ENCODE assay signal across 24 cellular contexts in the genomic region with DNA sequence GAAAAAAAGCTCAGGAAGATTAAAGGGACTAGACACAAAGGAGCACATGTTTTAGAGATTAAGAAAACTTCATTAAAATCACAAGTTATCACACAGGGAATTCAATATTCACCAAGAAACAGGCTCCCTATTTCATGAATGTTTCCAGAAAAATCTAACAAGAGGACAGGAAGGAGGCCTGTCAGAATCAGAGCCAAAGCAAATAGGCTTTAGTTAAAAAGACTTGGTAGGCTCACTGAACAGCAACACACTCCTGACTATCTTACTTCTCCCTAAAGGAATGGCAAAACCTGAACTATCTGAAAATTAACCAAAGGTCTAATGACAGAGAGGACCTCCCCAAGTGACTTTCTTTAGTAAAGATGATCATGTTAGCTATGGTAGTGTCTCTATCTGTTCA.
DNase-seq lines count a peak whose midpoint lies in the region; ATAC-seq, FAIRE-seq and TF ChIP-seq lines count a peak whose summit lies in the region.
"Had no signal": no experiment of that assay in that cellular context is flagged by ENCODE, and none has a peak within 500 bp of the region (broad histone marks: within the 10 kb centered on the region; RNA-seq: fewer than 3 reads in every experiment).

No MANE protein-coding gene starts in this region.

- H3K4me2 ChIP-seq in A549 = no peak overlapping the region
- H3K4me2 ChIP-seq: BLaER1 treated with 17β-estradiol and CSF1 and Interleukin-3, amounts not matched to agents 10 nM and 100 nM had no signal

- TF ChIP-seq CTCF in A549 (IDR thresholded peaks at IDR 0.05) (no peak), fibroblast of pulmonary artery (IDR thresholded peaks at IDR 0.05; ENCODE audit: low read length, missing control alignments) (no peak), nephron (IDR thresholded peaks at IDR 0.05; ENCODE audit: unreplicated experiment in 3 of 3) (no peak)

- H3K27ac ChIP-seq in A549 = no peak overlapping the region
- H3K27ac ChIP-seq: BLaER1 treated with 17β-estradiol and CSF1 and Interleukin-3, amounts not matched to agents 10 nM and 100 nM; GM23248 had no signal

- H3K4me1 ChIP-seq in A549 (no peaks in the 10 kb centered on the region), adipocyte (ENCODE audit: control insufficient read depth, insufficient read depth, low read length) (no peaks in the 10 kb centered on the region)
- H3K4me1 ChIP-seq: BLaER1 treated with 17β-estradiol and CSF1 and Interleukin-3, amounts not matched to agents 10 nM and 100 nM had no signal

- H3K9me3 ChIP-seq in A549 (no peaks in the 10 kb centered on the region), adipocyte (ENCODE audit: control insufficient read depth, low read length) (no peaks in the 10 kb centered on the region)

- H3K4me3 Mint-ChIP-seq in nephron = no peak overlapping the region
- H3K4me3 Mint-ChIP-seq: CD4-positive, alpha-beta T cell; H9 had no signal

- no peaks in the 10 kb centered on the region for H3K36me3 ChIP-seq in adipocyte (ENCODE audit: control insufficient read depth, insufficient read depth, low read length, severe bottlenecking)
- H3K36me3 ChIP-seq: BLaER1 treated with 17β-estradiol and CSF1 and Interleukin-3, amounts not matched to agents 10 nM and 100 nM had no signal

- no peak overlapping the region for H3K4me3 ChIP-seq in A549
- no peak overlapping the region for H3K4me3 ChIP-seq in adipocyte (ENCODE audit: low read length)
- H3K4me3 ChIP-seq in fibroblast of pulmonary artery (replicated peaks; ENCODE audit: low read depth, low read length) = no peak overlapping the region
- H3K4me3 ChIP-seq: BLaER1 treated with 17β-estradiol and CSF1 and Interleukin-3, amounts not matched to agents 10 nM and 100 nM; GM23248; K562 had no signal

- no peak for TF ChIP-seq EP300 in A549 (IDR thresholded peaks at IDR 0.05)

- peak; percentile 7 for FAIRE-seq in A549 (lab: Jason Lieb, UNC)
- FAIRE-seq: HTR-8/SVneo, K562 had no signal

- no peak for ATAC-seq in A549
- no peak for ATAC-seq in HG03175 (IDR thresholded peaks at IDR 0.05; ENCODE audit: unreplicated experiment)
- ATAC-seq: K562, PC-3 had no signal

- no peak overlapping the region for H3K9ac ChIP-seq in adipocyte (ENCODE audit: low read length)
- H3K9ac ChIP-seq: BLaER1 treated with 17β-estradiol and CSF1 and Interleukin-3, amounts not matched to agents 10 nM and 100 nM; GM23248 had no signal

- peak overlapping the region; percentile 63 to 77 (median 72) for H3K27ac Mint-ChIP-seq in nephron
- H3K27ac Mint-ChIP-seq: CD4-positive, alpha-beta T cell; H9 had no signal

- peaks cover 2% of the 10 kb centered on the region for H3K9me3 Mint-ChIP-seq in nephron
- H3K9me3 Mint-ChIP-seq: H9 had no signal

- TF ChIP-seq POLR2A in A549 (IDR thresholded peaks at IDR 0.05; ENCODE audit: low read length) = no peak

- no peak for TF ChIP-seq RAD21 in A549 (conservative IDR thresholded peaks at IDR 0.05 in 1 of 2, IDR thresholded peaks at IDR 0.05 in 1 of 2)

- H3K27me3 Mint-ChIP-seq in nephron (ENCODE audit: low read depth) = no peaks in the 10 kb centered on the region
- H3K27me3 Mint-ChIP-seq: CD4-positive, alpha-beta T cell had no signal

- peaks cover 6% of the 10 kb centered on the region for H3K4me1 Mint-ChIP-seq in nephron
- H3K4me1 Mint-ChIP-seq: H9 had no signal

- no peaks in the 10 kb centered on the region for H3K27me3 ChIP-seq in adipocyte (replicated peaks; ENCODE audit: control insufficient read depth, insufficient read depth, low read length)
- H3K27me3 ChIP-seq: BLaER1 treated with 17β-estradiol and CSF1 and Interleukin-3, amounts not matched to agents 10 nM and 100 nM had no signal

- H3K36me3 Mint-ChIP-seq in nephron (ENCODE audit: low read depth) = no peaks in the 10 kb centered on the region

- POLR2A ChIA-PET in A549 (lab: Yijun Ruan, JAX) = no interaction called here

- CTCF ChIA-PET in A549 (lab: Yijun Ruan, JAX) = interaction anchor here (0.9 kb wide), 1 partner anchor 154 kb away, joined by 3 read pairs; no protein-coding TSS in a partner anchor

- DNase-seq in A549 (ENCODE audit: low read depth in 1 of 2, low spot score in 1 of 2) = no peak
- DNase-seq in adipocyte (ENCODE audit: low read depth) = peak; percentile 13
- DNase-seq in fibroblast of pulmonary artery (ENCODE audit: low read depth) = peak; percentile 25
- DNase-seq in stimulated activated CD4-positive, alpha-beta T cell treated with anti-CD3 and anti-CD28 coated beads, Interleukin-12 subunit alpha, Interleukin-12 subunit beta, amount 100 ng/mL, for 4 hours = no peak
- no peak for DNase-seq in NCI-H774 (lab: John Stamatoyannopoulos, UW)
- DNase-seq in GDM1 (lab: John Stamatoyannopoulos, UW) = no peak
- DNase-seq: AML-193; CD4-positive, alpha-beta T cell; DMS53; GM23248; H9; Kasumi-1; MV-4-11; NCI-H2029; NCI-H446; NCI-H524 treated with DMSO at 0.1 percent for 48 hours; NCI-H82; NK-92 treated with Interleukin-12 subunit alpha and Interleukin-12 subunit beta, amount 100 ng/mL, for 24 hours; PC-3 had no signal

TF ChIP-seq in A549, 52 proteins besides CTCF, POLR2A, EP300 and RAD21:
- TF ChIP-seq, protein P1, sequence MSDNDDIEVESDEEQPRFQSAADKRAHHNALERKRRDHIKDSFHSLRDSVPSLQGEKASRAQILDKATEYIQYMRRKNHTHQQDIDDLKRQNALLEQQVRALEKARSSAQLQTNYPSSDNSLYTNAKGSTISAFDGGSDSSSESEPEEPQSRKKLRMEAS (IDR thresholded peaks at IDR 0.05) = no peak
- TF ChIP-seq ESRRA (IDR thresholded peaks at IDR 0.05; ENCODE audit: borderline replicate concordance, low read length) = no peak
- no peak for TF ChIP-seq PHF8 (IDR thresholded peaks at IDR 0.05; ENCODE audit: borderline replicate concordance, low read depth)

Comparison
In these comparisons a context has a peak if more than half of its experiments do, and no peak if none do; other contexts are left out.
1. DNase-seq: peak in adipocyte (single experiment) and fibroblast of pulmonary artery (single experiment); none in A549 (0 of 2), stimulated activated CD4-positive, alpha-beta T cell treated with anti-CD3 and anti-CD28 coated beads, Interleukin-12 subunit alpha, Interleukin-12 subunit beta, amount 100 ng/mL, for 4 hours (single experiment), NCI-H774 (single experiment) and GDM1 (single experiment).